In genomic region chr16:77282345-77282744, GRCh38 we compare ENCODE assay signal across 31 cellular contexts.
"Had no signal": no experiment of that assay in that cellular context is flagged by ENCODE, and none has a peak within 500 bp of the region (broad histone marks: within the 10 kb centered on the region; RNA-seq: fewer than 3 reads in every experiment).

No MANE protein-coding gene starts in this region.

- H3K36me3 ChIP-seq: adrenal gland, esophagus squamous epithelium had no signal

- H3K27ac ChIP-seq: adrenal gland, body of pancreas, epithelial cell of prostate, esophagus squamous epithelium had no signal

- H3K4me3 ChIP-seq: adrenal gland, body of pancreas, esophagus squamous epithelium had no signal

- H3K4me1 ChIP-seq: adrenal gland, body of pancreas, esophagus squamous epithelium had no signal

- FAIRE-seq: colon had no signal

- DNase-seq: activated CD4-positive, alpha-beta memory T cell treated with anti-CD3 and anti-CD28 coated beads for 36 hours; activated CD4-positive, alpha-beta T cell treated with anti-CD3 and anti-CD28 coated beads for 36 hours; activated CD4-positive, alpha-beta T cell treated with anti-CD3 and anti-CD28 coated beads, Interleukin-2, amount 10 ng/mL, durations not matched to agents 24 days and 14 days; activated CD4-positive, CD25-positive, alpha-beta regulatory T cell; activated CD4-positive, CD25-positive, alpha-beta regulatory T cell treated with anti-CD3 and anti-CD28 coated beads, Interleukin-2, amount 50 U/mL, for 72 hours; activated CD8-positive, alpha-beta memory T cell treated with anti-CD3 and anti-CD28 coated beads, Interleukin-2, amount 10 ng/mL, durations not matched to agents 7 days and 5 days; activated CD8-positive, alpha-beta memory T cell treated with anti-CD3 and anti-CD28 coated beads, Interleukin-2, amount 50 U/mL, for 4 hours; activated CD8-positive, alpha-beta T cell treated with anti-CD3 and anti-CD28 coated beads, Interleukin-2, amount 10 ng/mL, durations not matched to agents 7 days and 5 days; activated effector memory CD4-positive, alpha-beta T cell treated with anti-CD3 and anti-CD28 coated beads, Interleukin-2, amount 50 U/mL, for 16 hours; activated naive CD4-positive, alpha-beta T cell treated with anti-CD3 and anti-CD28 coated beads for 36 hours; activated naive CD8-positive, alpha-beta T cell treated with anti-CD3 and anti-CD28 coated beads for 36 hours; activated naive CD8-positive, alpha-beta T cell treated with anti-CD3 and anti-CD28 coated beads, Interleukin-2, amount 50 U/mL, for 24 hours; activated T-cell treated with anti-CD3 and anti-CD28 coated beads, Interleukin-2, amount 50 U/mL, for 1 hour; activated T-cell treated with anti-CD3 and anti-CD28 coated beads, Interleukin-2, amount 50 U/mL, for 48 hours; adrenal gland; amygdala; aorta; body of pancreas; caudate nucleus; cortex of kidney; dermis blood vessel endothelial cell; effector CD4-positive, alpha-beta T cell; effector memory CD8-positive, alpha-beta T cell; esophagus squamous epithelium; foreskin fibroblast; head of caudate nucleus; T-helper 1 cell; T-helper 17 cell; T1000 had no signal

- H3K9me3 ChIP-seq: adrenal gland, body of pancreas, esophagus squamous epithelium had no signal

- H3K27me3 ChIP-seq: adrenal gland, body of pancreas, esophagus squamous epithelium had no signal

- ATAC-seq: activated CD4-positive, alpha-beta T cell treated with anti-CD3 and anti-CD28 coated beads for 36 hours; activated CD8-positive, alpha-beta memory T cell treated with anti-CD3 and anti-CD28 coated beads, Interleukin-2, amount 10 ng/mL, durations not matched to agents 7 days and 5 days; activated CD8-positive, alpha-beta T cell treated with anti-CD3 and anti-CD28 coated beads, Interleukin-2, amount 10 ng/mL, durations not matched to agents 7 days and 5 days; activated naive CD8-positive, alpha-beta T cell treated with anti-CD3 and anti-CD28 coated beads, Interleukin-2, amount 50 U/mL, for 24 hours; body of pancreas; effector memory CD8-positive, alpha-beta T cell; T-helper 17 cell had no signal
